Comparison of ENCODE assay signal across 20 cellular contexts in the genomic region with DNA sequence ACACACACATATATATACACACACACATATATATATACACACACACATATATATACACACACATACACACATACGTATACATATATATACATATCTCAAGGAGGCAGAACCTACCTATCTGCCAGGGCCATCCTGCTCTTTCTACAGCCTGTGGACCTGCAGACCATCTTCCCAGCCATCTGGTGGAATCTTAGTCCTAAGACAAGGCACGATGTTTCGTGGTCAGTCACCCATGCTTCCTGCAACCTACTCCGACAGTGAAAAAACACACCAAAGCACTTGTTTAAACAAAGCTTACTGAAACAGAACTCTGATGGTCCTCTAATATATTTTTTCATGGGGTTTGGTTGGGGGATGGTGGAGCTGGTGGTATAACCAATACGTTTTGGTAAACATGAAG.
"Had no signal": no experiment of that assay in that cellular context is flagged by ENCODE, and none has a peak within 500 bp of the region (broad histone marks: within the 10 kb centered on the region; RNA-seq: fewer than 3 reads in every experiment).

No MANE protein-coding gene starts in this region.

- H3K4me1 ChIP-seq: ascending aorta, heart left ventricle, stomach, testis had no signal

- ATAC-seq: activated CD4-positive, alpha-beta T cell treated with anti-CD3 and anti-CD28 coated beads for 36 hours; activated CD8-positive, alpha-beta memory T cell treated with anti-CD3 and anti-CD28 coated beads, Interleukin-2, amount 10 ng/mL, durations not matched to agents 7 days and 5 days; gastrocnemius medialis; heart left ventricle; left lobe of liver; naive thymus-derived CD8-positive, alpha-beta T cell had no signal

- DNase-seq: activated CD4-positive, alpha-beta memory T cell treated with anti-CD3 and anti-CD28 coated beads for 36 hours; activated CD4-positive, alpha-beta T cell treated with anti-CD3 and anti-CD28 coated beads for 36 hours; activated CD8-positive, alpha-beta memory T cell treated with anti-CD3 and anti-CD28 coated beads, Interleukin-2, amount 10 ng/mL, durations not matched to agents 7 days and 5 days; activated naive CD4-positive, alpha-beta T cell treated with anti-CD3 and anti-CD28 coated beads, Interleukin-2, amount 10 ng/mL, durations not matched to agents 7 days and 5 days; activated T-cell treated with anti-CD3 and anti-CD28 coated beads, Interleukin-2, amount 50 U/mL, for 1 hour; endodermal cell; erythroblast; gastrocnemius medialis; heart left ventricle; mammary epithelial cell; naive thymus-derived CD8-positive, alpha-beta T cell; stimulated activated CD4-positive, alpha-beta T cell treated with anti-CD3 and anti-CD28 coated beads, Interleukin-12 subunit alpha, Interleukin-12 subunit beta, amount 100 ng/mL, for 4 hours; stimulated activated CD4-positive, alpha-beta T cell treated with anti-CD3 and anti-CD28 coated beads, Interleukin-2, amount 100 ng/mL, for 24 hours; stomach; testis had no signal

- H3K27me3 Mint-ChIP-seq: activated CD4-positive, alpha-beta memory T cell treated with anti-CD3 and anti-CD28 coated beads for 36 hours; activated CD4-positive, alpha-beta T cell treated with anti-CD3 and anti-CD28 coated beads for 36 hours; activated CD8-positive, alpha-beta memory T cell treated with anti-CD3 and anti-CD28 coated beads, Interleukin-2, amount 10 ng/mL, durations not matched to agents 7 days and 5 days; activated naive CD4-positive, alpha-beta T cell treated with anti-CD3 and anti-CD28 coated beads, Interleukin-2, amount 10 ng/mL, durations not matched to agents 7 days and 5 days had no signal

- H3K4me1 Mint-ChIP-seq: activated CD4-positive, alpha-beta T cell treated with anti-CD3 and anti-CD28 coated beads for 36 hours; activated CD8-positive, alpha-beta memory T cell treated with anti-CD3 and anti-CD28 coated beads, Interleukin-2, amount 10 ng/mL, durations not matched to agents 7 days and 5 days; activated naive CD4-positive, alpha-beta T cell treated with anti-CD3 and anti-CD28 coated beads, Interleukin-2, amount 10 ng/mL, durations not matched to agents 7 days and 5 days had no signal

- H3K4me3 Mint-ChIP-seq: activated CD4-positive, alpha-beta memory T cell treated with anti-CD3 and anti-CD28 coated beads for 36 hours; activated CD4-positive, alpha-beta T cell treated with anti-CD3 and anti-CD28 coated beads for 36 hours; activated CD8-positive, alpha-beta memory T cell treated with anti-CD3 and anti-CD28 coated beads, Interleukin-2, amount 10 ng/mL, durations not matched to agents 7 days and 5 days; activated naive CD4-positive, alpha-beta T cell treated with anti-CD3 and anti-CD28 coated beads, Interleukin-2, amount 10 ng/mL, durations not matched to agents 7 days and 5 days; endodermal cell; naive thymus-derived CD8-positive, alpha-beta T cell had no signal

- H3K27me3 ChIP-seq: ascending aorta, gastrocnemius medialis, heart left ventricle, stomach, testis had no signal

- H3K27ac Mint-ChIP-seq: activated CD4-positive, alpha-beta memory T cell treated with anti-CD3 and anti-CD28 coated beads for 36 hours; activated CD4-positive, alpha-beta T cell treated with anti-CD3 and anti-CD28 coated beads for 36 hours; activated CD8-positive, alpha-beta memory T cell treated with anti-CD3 and anti-CD28 coated beads, Interleukin-2, amount 10 ng/mL, durations not matched to agents 7 days and 5 days; activated naive CD4-positive, alpha-beta T cell treated with anti-CD3 and anti-CD28 coated beads, Interleukin-2, amount 10 ng/mL, durations not matched to agents 7 days and 5 days; activated T-helper 2 cell treated with anti-CD3 and anti-CD28 coated beads, Interferon-gamma antibody, Interleukin-2, Interleukin-4, amounts not matched to agents 10 μg/mL and 5 μg/mL and 100 μg/mL, durations not matched to agents 14 hours and 24 hours and 36 hours; endodermal cell; naive thymus-derived CD8-positive, alpha-beta T cell had no signal

- H3K9me3 ChIP-seq: ascending aorta, gastrocnemius medialis, heart left ventricle, stomach, testis had no signal

- H3K36me3 ChIP-seq: ascending aorta, gastrocnemius medialis, heart left ventricle, stomach had no signal

- H3K9me3 Mint-ChIP-seq: activated naive CD4-positive, alpha-beta T cell treated with anti-CD3 and anti-CD28 coated beads, Interleukin-2, amount 10 ng/mL, durations not matched to agents 7 days and 5 days; activated T-helper 2 cell treated with anti-CD3 and anti-CD28 coated beads, Interferon-gamma antibody, Interleukin-2, Interleukin-4, amounts not matched to agents 10 μg/mL and 5 μg/mL and 100 μg/mL, durations not matched to agents 14 hours and 24 hours and 36 hours; endodermal cell had no signal

- H3K4me3 ChIP-seq: ascending aorta, gastrocnemius medialis, heart left ventricle, stomach, testis had no signal

- H3K36me3 Mint-ChIP-seq: activated CD4-positive, alpha-beta memory T cell treated with anti-CD3 and anti-CD28 coated beads for 36 hours; activated CD8-positive, alpha-beta memory T cell treated with anti-CD3 and anti-CD28 coated beads, Interleukin-2, amount 10 ng/mL, durations not matched to agents 7 days and 5 days; activated naive CD4-positive, alpha-beta T cell treated with anti-CD3 and anti-CD28 coated beads, Interleukin-2, amount 10 ng/mL, durations not matched to agents 7 days and 5 days had no signal

- FAIRE-seq: bronchial epithelial cell, islet of Langerhans had no signal

- H3K27ac ChIP-seq: ascending aorta, gastrocnemius medialis, heart left ventricle, stomach, testis had no signal
